17 cellular contexts compared by ENCODE assay signal in genomic region chr4:184849184-184849583, GRCh38. TPM values are rescaled to one million over a fixed set of nuclear protein-coding genes. Genes with fewer than 3 reads are reported as not detected.
DNase-seq lines count a peak whose midpoint lies in the region; ATAC-seq, FAIRE-seq and TF ChIP-seq lines count a peak whose summit lies in the region.
"Had no signal": no experiment of that assay in that cellular context is flagged by ENCODE, and none has a peak within 500 bp of the region (broad histone marks: within the 10 kb centered on the region; RNA-seq: fewer than 3 reads in every experiment).

No MANE protein-coding gene starts in this region.

- H3K4me1 Mint-ChIP-seq in mesothelial cell of epicardium = peaks cover 3% of the 10 kb centered on the region
- H3K4me1 Mint-ChIP-seq: CD4-positive, CD25-positive, alpha-beta regulatory T cell; GM23338 had no signal

- in situ Hi-C loops in K562 (cut with MboI) = no loop called here

- no peaks in the 10 kb centered on the region for H4K20me1 ChIP-seq in K562 (replicated peaks; ENCODE audit: control insufficient read depth, insufficient read depth, low read length)

- no peak overlapping the region for H3K4me3 Mint-ChIP-seq in mesothelial cell of epicardium
- H3K4me3 Mint-ChIP-seq: CD4-positive, CD25-positive, alpha-beta regulatory T cell; GM23338 had no signal

- FAIRE-seq in GM18507 (lab: Jason Lieb, UNC) = peak; percentile 33
- FAIRE-seq in K562 (lab: Jason Lieb, UNC) = no peak

- no peak for TF ChIP-seq CTCF in K562 (IDR thresholded peaks at IDR 0.05 in 2 of 3, conservative IDR thresholded peaks at IDR 0.05 in 1 of 3; ENCODE audit: insufficient read depth in 2 of 3, low read depth in 1 of 3, low read length in 3 of 3)
- no peak for TF ChIP-seq CTCF in mesothelial cell of epicardium (IDR thresholded peaks at IDR 0.05; ENCODE audit: unreplicated experiment)

- WGBS in K562 (ENCODE audit: insufficient coverage, low coverage, missing lambda C conversion rate) = 56% methylated on average over 3 of the region's 3 CpGs

- H3K36me3 ChIP-seq in K562 (ENCODE audit: control insufficient read depth, insufficient read depth, low read length) = no peaks in the 10 kb centered on the region

- no peak for TF ChIP-seq POLR2A in K562 (conservative IDR thresholded peaks at IDR 0.05)

- H3K9me3 ChIP-seq in K562 (replicated peaks; ENCODE audit: control insufficient read depth, insufficient read depth, low read depth, low read length) = no peaks in the 10 kb centered on the region

- H3K79me2 ChIP-seq in K562 (ENCODE audit: control insufficient read depth, insufficient read depth, low read length) = no peaks in the 10 kb centered on the region; the same call in 2 of the 3 replicates
- H3K79me2 ChIP-seq: parathyroid adenoma had no signal

- no peaks in the 10 kb centered on the region for H3K36me3 Mint-ChIP-seq in mesothelial cell of epicardium
- H3K36me3 Mint-ChIP-seq: CD4-positive, CD25-positive, alpha-beta regulatory T cell had no signal

- H2AFZ ChIP-seq in K562 (ENCODE audit: low read depth, low read length) = no peak overlapping the region
- H2AFZ ChIP-seq: parathyroid adenoma had no signal

- no TSS peak for BruUV-seq in K562 (replicated peaks; lab: Mats Ljungman, UMichigan)

- no peak overlapping the region for H3K27ac Mint-ChIP-seq in mesothelial cell of epicardium
- H3K27ac Mint-ChIP-seq: CD4-positive, CD25-positive, alpha-beta regulatory T cell; GM23338 had no signal

- H3K27me3 ChIP-seq in K562 (ENCODE audit: control insufficient read depth in 2 of 2, insufficient read depth in 2 of 2, low read length in 2 of 2) = no peaks in the 10 kb centered on the region

- H3K4me1 ChIP-seq in K562 (replicated peaks in 1 of 2; ENCODE audit: control insufficient read depth in 2 of 2, insufficient read depth in 2 of 2, low read length in 2 of 2) = peaks cover 11 to 14% of the 10 kb centered on the region in 2 experiments
- H3K4me1 ChIP-seq: parathyroid adenoma had no signal

- POLR2A ChIA-PET in K562 (lab: Yijun Ruan, JAX) = interaction anchor here (0.7 kb wide), 1 partner anchor 1408 kb away, joined by 3 read pairs; no protein-coding TSS in a partner anchor

- no peak overlapping the region for H3K9ac ChIP-seq in K562 (ENCODE audit: insufficient read depth in 1 of 2, low read depth in 2 of 2, low read length in 2 of 2)
- H3K9ac ChIP-seq: parathyroid adenoma had no signal

- DNase-seq in GM18507 (ENCODE audit: extremely low spot score, insufficient read length, low read depth) (no peak), K562 (ENCODE audit: extremely low read depth in 1 of 4, low spot score in 3 of 4) (no peak), iPS-NIHi11 (ENCODE audit: low spot score) (no peak), Kasumi-1 (lab: John Stamatoyannopoulos, UW) (no peak), mesothelial cell of epicardium (ENCODE audit: low spot score in 2 of 2, unreplicated experiment in 2 of 2) (no peak)
- DNase-seq in effector CD8-positive, alpha-beta T cell (lab: John Stamatoyannopoulos, UW) = no peak
- DNase-seq: caudate nucleus; erythroblast; mammary epithelial cell; stimulated activated naive CD4-positive, alpha-beta T cell had no signal

- no peak overlapping the region for H3K4me3 ChIP-seq in K562
- H3K4me3 ChIP-seq: GM23338 had no signal

- ATAC-seq in GM19043 (IDR thresholded peaks at IDR 0.05; ENCODE audit: low read depth, unreplicated experiment) (peak; percentile 22), HG02973 (IDR thresholded peaks at IDR 0.05; ENCODE audit: unreplicated experiment) (peak; percentile 42), K562 (no peak)
- ATAC-seq: GM23338 had no signal

- H3K9me1 ChIP-seq in K562 (ENCODE audit: control insufficient read depth, insufficient read depth, low read length) = no peaks in the 10 kb centered on the region

- intact Hi-C loops in K562 (cut with micrococcal nuclease) = no loop called here

- H3K27me3 Mint-ChIP-seq in mesothelial cell of epicardium (ENCODE audit: low read depth) = peaks cover 26% of the 10 kb centered on the region

- CTCF ChIA-PET in K562 (lab: Yijun Ruan, JAX; ENCODE audit: low intra/inter-chr PET ratio) = no interaction called here

- no peak for TF ChIP-seq EP300 in K562 (IDR thresholded peaks at IDR 0.05; ENCODE audit: low read length)

- H3K27ac ChIP-seq in K562 (ENCODE audit: extremely low read depth, low read depth, low read length) = no peak overlapping the region
- H3K27ac ChIP-seq: HL-60, parathyroid adenoma, VCaP had no signal

- no peak overlapping the region for H3K4me2 ChIP-seq in K562 (ENCODE audit: insufficient read depth, low read length)
- H3K4me2 ChIP-seq: GM23338 had no signal

- no peaks in the 10 kb centered on the region for H3K9me3 Mint-ChIP-seq in mesothelial cell of epicardium
- H3K9me3 Mint-ChIP-seq: CD4-positive, CD25-positive, alpha-beta regulatory T cell; GM23338 had no signal

- no peak for TF ChIP-seq RAD21 in K562 (CRISPR knock-in tag; conservative IDR thresholded peaks at IDR 0.05 in 1 of 2, IDR thresholded peaks at IDR 0.05 in 1 of 2)

TF ChIP-seq in K562, 482 proteins besides CTCF, POLR2A, EP300 and RAD21:
- TF ChIP-seq, protein P1, sequence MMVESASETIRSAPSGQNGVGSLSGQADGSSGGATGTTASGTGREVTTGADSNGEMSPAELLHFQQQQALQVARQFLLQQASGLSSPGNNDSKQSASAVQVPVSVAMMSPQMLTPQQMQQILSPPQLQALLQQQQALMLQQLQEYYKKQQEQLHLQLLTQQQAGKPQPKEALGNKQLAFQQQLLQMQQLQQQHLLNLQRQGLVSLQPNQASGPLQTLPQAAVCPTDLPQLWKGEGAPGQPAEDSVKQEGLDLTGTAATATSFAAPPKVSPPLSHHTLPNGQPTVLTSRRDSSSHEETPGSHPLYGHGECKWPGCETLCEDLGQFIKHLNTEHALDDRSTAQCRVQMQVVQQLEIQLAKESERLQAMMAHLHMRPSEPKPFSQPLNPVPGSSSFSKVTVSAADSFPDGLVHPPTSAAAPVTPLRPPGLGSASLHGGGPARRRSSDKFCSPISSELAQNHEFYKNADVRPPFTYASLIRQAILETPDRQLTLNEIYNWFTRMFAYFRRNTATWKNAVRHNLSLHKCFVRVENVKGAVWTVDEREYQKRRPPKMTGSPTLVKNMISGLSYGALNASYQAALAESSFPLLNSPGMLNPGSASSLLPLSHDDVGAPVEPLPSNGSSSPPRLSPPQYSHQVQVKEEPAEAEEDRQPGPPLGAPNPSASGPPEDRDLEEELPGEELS (CRISPR knock-in tag; IDR thresholded peaks at IDR 0.05; ENCODE audit: borderline replicate concordance) = no peak
- TF ChIP-seq ETV5 (CRISPR knock-in tag; IDR thresholded peaks at IDR 0.05; ENCODE audit: low read depth) (no peak), POLR3A (IDR thresholded peaks at IDR 0.05; ENCODE audit: borderline replicate concordance, extremely low read depth, insufficient read depth, insufficient read length) (no peak), ZNF354B (CRISPR knock-in tag; IDR thresholded peaks at IDR 0.05) (no peak), HMBOX1 (IDR thresholded peaks at IDR 0.05) (peak; percentile 38; the same call in 1 of the 2 replicates), SAFB (IDR thresholded peaks at IDR 0.05; ENCODE audit: borderline replicate concordance, low read depth, low read length) (no peak), POLR2AphosphoS2 (IDR thresholded peaks at IDR 0.05; ENCODE audit: low read length) (no peak)
- TF ChIP-seq, protein P2, sequence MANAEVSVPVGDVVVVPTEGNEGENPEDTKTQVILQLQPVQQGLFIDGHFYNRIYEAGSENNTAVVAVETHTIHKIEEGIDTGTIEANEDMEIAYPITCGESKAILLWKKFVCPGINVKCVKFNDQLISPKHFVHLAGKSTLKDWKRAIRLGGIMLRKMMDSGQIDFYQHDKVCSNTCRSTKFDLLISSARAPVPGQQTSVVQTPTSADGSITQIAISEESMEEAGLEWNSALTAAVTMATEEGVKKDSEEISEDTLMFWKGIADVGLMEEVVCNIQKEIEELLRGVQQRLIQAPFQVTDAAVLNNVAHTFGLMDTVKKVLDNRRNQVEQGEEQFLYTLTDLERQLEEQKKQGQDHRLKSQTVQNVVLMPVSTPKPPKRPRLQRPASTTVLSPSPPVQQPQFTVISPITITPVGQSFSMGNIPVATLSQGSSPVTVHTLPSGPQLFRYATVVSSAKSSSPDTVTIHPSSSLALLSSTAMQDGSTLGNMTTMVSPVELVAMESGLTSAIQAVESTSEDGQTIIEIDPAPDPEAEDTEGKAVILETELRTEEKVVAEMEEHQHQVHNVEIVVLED (CRISPR knock-in tag; IDR thresholded peaks at IDR 0.05) = no peak

RNA-seq across cellular contexts. Expression of gene ACSL1, which starts 23.4 kb away (rescaled TPM):
- 7.8 and 10.5 TPM in 2 replicates for total RNA-seq in K562 (2011; cell fraction: chromatin; rRNA removed; ENCODE audit: low replicate concordance)
- total RNA-seq in K562 (2011; cell fraction: nucleolus; rRNA removed) = 3.7 and 4.2 TPM in 2 replicates
- 6.9 and 7.2 TPM in 2 replicates for total RNA-seq in K562 (2011; cell fraction: nucleoplasm; rRNA removed)
- total RNA-seq in K562 (2014; rRNA removed) = 14.0 and 14.3 TPM in 2 replicates
- 23.6 and 25.3 TPM in 2 replicates for total RNA-seq in K562 (2014; rRNA removed; fragmentation: Illumina TruSeq; extraction: Trizol)
- total RNA-seq in K562 (2015; rRNA removed; fragmentation: Illumina TruSeq; extraction: Trizol) = 15.2 and 15.9 TPM in 2 replicates
- total RNA-seq in K562 (2021) = 22.2 and 22.6 TPM in 2 replicates
- polyA plus RNA-seq in K562 (2011; rRNA removed) = 6.7 and 21.8 TPM in 2 replicates
- 2.9 and 11.7 TPM in 2 replicates for polyA plus RNA-seq in K562 (2011; cell fraction: cytosol; rRNA removed)
- 5.2 and 22.6 TPM in 2 replicates for polyA plus RNA-seq in K562 (2011; cell fraction: nucleus; rRNA removed)
- 13.0 and 38.4 TPM in 2 replicates for polyA plus RNA-seq in K562 (2012)
- 24.1 and 24.4 TPM in 2 replicates for polyA plus RNA-seq in K562 (2014; fragmentation: Illumina TruSeq; extraction: Trizol)
- 10 to 100 TPM; 10.2 to 11.3 TPM for polyA plus RNA-seq in K562 (2014; fragmentation: Nextera tagmentation; extraction: Ambion mirVana)
- 15.0 TPM in 2 replicates for polyA plus RNA-seq in K562 (2014; rRNA removed)
- polyA minus RNA-seq in K562 (2011; rRNA and poly(A)+ RNA removed) = 9.4 and 28.7 TPM in 2 replicates
- 4.5 and 25.5 TPM in 2 replicates for polyA minus RNA-seq in K562 (2011; cell fraction: cytosol; rRNA and poly(A)+ RNA removed)
- polyA minus RNA-seq in K562 (2011; cell fraction: nucleus; rRNA and poly(A)+ RNA removed) = 2.6 and 14.3 TPM in 2 replicates
- 18.0 to 20.9 TPM (median 19.2 TPM) in 3 replicates for total RNA-seq in mesothelial cell of epicardium
